Comparison of ENCODE assay signal across 8 cellular contexts in genomic region chr15:64844576-64845140, GRCh38. TPM values are rescaled to one million over a fixed set of nuclear protein-coding genes. Genes with fewer than 3 reads are reported as not detected.
DNase-seq lines count a peak whose midpoint lies in the region; ATAC-seq, FAIRE-seq and TF ChIP-seq lines count a peak whose summit lies in the region.

No MANE protein-coding gene starts in this region.

- FAIRE-seq in astrocyte (lab: Jason Lieb, UNC), result no peak

- H3K9me3 Mint-ChIP-seq in astrocyte (ENCODE audit: unreplicated experiment) (no peaks in the 10 kb centered on the region), memory B cell (no peaks in the 10 kb centered on the region)

- H3K4me3 Mint-ChIP-seq in astrocyte (ENCODE audit: unreplicated experiment) (no peak overlapping the region), memory B cell (peak overlapping the region; percentile 100)

- H3K27ac ChIP-seq in cardiac muscle cell (peak overlapping the region; percentile 52), astrocyte (ENCODE audit: low read depth, low read length) (no peak overlapping the region), vagina (peak overlapping the region; percentile 98)

- H3K4me1 Mint-ChIP-seq in astrocyte (ENCODE audit: low read depth, unreplicated experiment) (peaks cover 19% of the 10 kb centered on the region), memory B cell (peaks cover 56% of the 10 kb centered on the region)

- H3K27me3 Mint-ChIP-seq in astrocyte (ENCODE audit: low read depth, unreplicated experiment), result no peaks in the 10 kb centered on the region
- H3K27me3 Mint-ChIP-seq in memory B cell, result no peaks in the 10 kb centered on the region

- no peak for ATAC-seq in Right ventricle myocardium inferior
- ATAC-seq in memory B cell (ENCODE audit: low read depth), result peak; percentile 28
- ATAC-seq in left lobe of liver, result no peak

- H3K36me3 ChIP-seq in cardiac muscle cell (no peaks in the 10 kb centered on the region), astrocyte (ENCODE audit: insufficient read depth, low read length) (peaks cover 3% of the 10 kb centered on the region), vagina (peaks cover 0 to 16% of the 10 kb centered on the region in 2 donors)

- peaks cover 66% of the 10 kb centered on the region for H3K79me2 ChIP-seq in astrocyte (ENCODE audit: insufficient read depth, low read length)

- H3K27me3 ChIP-seq in cardiac muscle cell (no peaks in the 10 kb centered on the region), astrocyte (ENCODE audit: insufficient read depth, low read length) (no peaks in the 10 kb centered on the region), vagina (no peaks in the 10 kb centered on the region)

- H2AFZ ChIP-seq in astrocyte (ENCODE audit: low read depth, low read length), result no peak overlapping the region

- H3K4me1 ChIP-seq in cardiac muscle cell (ENCODE audit: low read depth) (peaks cover 21% of the 10 kb centered on the region), astrocyte (ENCODE audit: insufficient read depth, low read length) (peaks cover 18% of the 10 kb centered on the region), vagina (peaks cover 68% of the 10 kb centered on the region)

- H3K27ac Mint-ChIP-seq in astrocyte (ENCODE audit: unreplicated experiment) (no peak overlapping the region), memory B cell (peak overlapping the region; percentile 96)

- no peak overlapping the region for H3K4me3 ChIP-seq in cardiac muscle cell
- no peak overlapping the region for H3K4me3 ChIP-seq in astrocyte (ENCODE audit: insufficient read depth, low read depth, low read length)
- peak overlapping the region; percentile 91 to 97 for H3K4me3 ChIP-seq in vagina

- no peak for DNase-seq in cardiac muscle cell (ENCODE audit: low read depth in 1 of 2, low spot score in 1 of 2)
- no peak for DNase-seq in Right ventricle myocardium inferior (ENCODE audit: missing footprints)
- DNase-seq in astrocyte (ENCODE audit: low read depth), result no peak
- no peak for DNase-seq in memory B cell (ENCODE audit: low spot score in 2 of 2)
- DNase-seq in vagina (ENCODE audit: extremely low spot score in 2 of 2), result no peak
- no peak for DNase-seq in DMS53 (lab: John Stamatoyannopoulos, UW)
- no peak for DNase-seq in left lobe of liver (ENCODE audit: low spot score)
- no peak for DNase-seq in posterior vena cava (ENCODE audit: low spot score)

- peaks cover 6% of the 10 kb centered on the region for H3K36me3 Mint-ChIP-seq in astrocyte (ENCODE audit: low read depth, unreplicated experiment)
- peaks cover 10% of the 10 kb centered on the region for H3K36me3 Mint-ChIP-seq in memory B cell

- peak overlapping the region; percentile 5 for H3K9ac ChIP-seq in astrocyte (ENCODE audit: low read length)

- no peak for TF ChIP-seq POLR2A in vagina (IDR thresholded peaks at IDR 0.05)

- H3K4me2 ChIP-seq in astrocyte (ENCODE audit: low read length), result peak overlapping the region; percentile 43

- no peak for TF ChIP-seq CTCF in cardiac muscle cell (IDR thresholded peaks at IDR 0.05; ENCODE audit: low read depth, low read length)
- TF ChIP-seq CTCF in astrocyte (IDR thresholded peaks at IDR 0.05; ENCODE audit: insufficient read depth, low read depth, low read length), result no peak
- TF ChIP-seq CTCF in vagina (IDR thresholded peaks at IDR 0.05), result no peak

- no peaks in the 10 kb centered on the region for H3K9me3 ChIP-seq in cardiac muscle cell (ENCODE audit: low read depth)
- H3K9me3 ChIP-seq in astrocyte (ENCODE audit: insufficient read depth, low read depth, low read length), result no peaks in the 10 kb centered on the region
- no peaks in the 10 kb centered on the region for H3K9me3 ChIP-seq in vagina

- intact Hi-C loops in Right ventricle myocardium inferior (cut with DNase I) (no loop called here), vagina (cut with DNase I) (no loop called here), posterior vena cava (cut with DNase I) (loop anchor here (5.0 to 10.0 kb wide), 2 partner anchors 50 to 53 kb away; no protein-coding TSS in a partner anchor)

- H4K20me1 ChIP-seq in astrocyte (ENCODE audit: insufficient read depth, low read length), result peaks cover 64% of the 10 kb centered on the region

RNA-seq across cellular contexts. Expression of gene PLEKHO2, which starts 2.9 kb away (rescaled TPM):
- total RNA-seq in cardiac muscle cell, result 7.6 and 9.3 TPM in 2 replicates
- 9.4 and 11.3 TPM in 2 replicates for polyA plus RNA-seq in cardiac muscle cell
- total RNA-seq in Right ventricle myocardium inferior, result 10.4 TPM
- total RNA-seq in astrocyte, result 11.5 and 12.1 TPM in 2 replicates
- total RNA-seq in vagina, result 34.9 TPM
- 4.3 TPM for total RNA-seq in left lobe of liver
- total RNA-seq in posterior vena cava, result 10 to 100 TPM; 40.9 to 50.1 TPM

RNA-seq across cellular contexts. Expression of gene PIF1, which starts 19.2 kb away (rescaled TPM):
- total RNA-seq in cardiac muscle cell, result 3.5 and 70.9 TPM in 2 replicates
- polyA plus RNA-seq in cardiac muscle cell, result 7.4 and 49.0 TPM in 2 replicates
- total RNA-seq in Right ventricle myocardium inferior, result 0.73 TPM
- total RNA-seq in astrocyte, result 0.48 and 1.7 TPM in 2 replicates
- total RNA-seq in vagina, result 6.6 TPM
- total RNA-seq in left lobe of liver, result 0.93 TPM
- total RNA-seq in posterior vena cava, result 1 to 10 TPM in 1 of 2 donors, under 1 TPM in 1; 0.95 to 1.9 TPM

Comparison
In these comparisons a context has a peak if more than half of its experiments do, and no peak if none do; other contexts are left out.
1. H3K4me3 ChIP-seq: peak in vagina (2 of 2); none in cardiac muscle cell (single experiment) and astrocyte (single experiment).
2. intact Hi-C loops: an anchor here in posterior vena cava (5.0 to 10.0 kb wide); none called in Right ventricle myocardium inferior and vagina.